Comparison of ENCODE assay signal across 8 cellular contexts in genomic region chr10:28991738-28992270, GRCh38.
DNase-seq lines count a peak whose midpoint lies in the region; ATAC-seq and TF ChIP-seq lines count a peak whose summit lies in the region.

No MANE protein-coding gene starts in this region.

- TF ChIP-seq CTCF in GM13977 (IDR thresholded peaks at IDR 0.05; ENCODE audit: extremely low read depth, insufficient read depth, missing control alignments), result peak; percentile 70

- ATAC-seq in left ventricle myocardium superior, result peak; percentile 93

- DNase-seq in ACHN, result peak; percentile 50
- peak; percentile 26 for DNase-seq in GM13977 (ENCODE audit: low spot score)
- peak; percentile 64 for DNase-seq in NCI-H748 treated with DMSO at 0.1 percent for 48 hours (lab: John Stamatoyannopoulos, UW)
- peak; percentile 50 to 53 for DNase-seq in activated T-cell treated with anti-CD3 and anti-CD28 coated beads, Interleukin-2, amount 50 U/mL, for 48 hours
- DNase-seq in left ventricle myocardium superior, result peak; percentile 47
- DNase-seq in stimulated activated CD4-positive, alpha-beta T cell treated with anti-CD3 and anti-CD28 coated beads, Interleukin-1b, Interleukin-23, amount 100 ng/mL, for 24 hours (ENCODE audit: low read depth in 4 of 4, low spot score in 1 of 4), result peak in 3 of 4 experiments; percentile 1 to 9 (median 5)
- no peak for DNase-seq in NCI-H1694 treated with DMSO at 0.1 percent for 48 hours (lab: John Stamatoyannopoulos, UW)
- DNase-seq in T1000 (lab: John Stamatoyannopoulos, UW), result no peak

- in situ Hi-C loops in ACHN (cut with HindIII; ENCODE audit: low pct_ligation_motif_present, low pct_unique_long_range_greater_than_20kb, low sequenced_read_pairs), result no loop called here
- in situ Hi-C loops in GM13977 (cut with MboI; ENCODE audit: low pct_unique_long_range_greater_than_20kb, low sequenced_read_pairs, unreplicated experiment), result loop anchor here (10.0 kb wide), 1 partner anchor 327 kb away; no protein-coding TSS in a partner anchor

- intact Hi-C loops in left ventricle myocardium superior (cut with micrococcal nuclease), result loop anchor here (5.0 kb wide), 1 partner anchor 330 kb away; no protein-coding TSS in a partner anchor

Comparison
In these comparisons a context has a peak if more than half of its experiments do, and no peak if none do; other contexts are left out.
1. DNase-seq: peak in ACHN (single experiment), GM13977 (single experiment), NCI-H748 treated with DMSO at 0.1 percent for 48 hours (single experiment), activated T-cell treated with anti-CD3 and anti-CD28 coated beads, Interleukin-2, amount 50 U/mL, for 48 hours (2 of 2), left ventricle myocardium superior (single experiment) and stimulated activated CD4-positive, alpha-beta T cell treated with anti-CD3 and anti-CD28 coated beads, Interleukin-1b, Interleukin-23, amount 100 ng/mL, for 24 hours (3 of 4); none in NCI-H1694 treated with DMSO at 0.1 percent for 48 hours (single experiment) and T1000 (single experiment).